ENCODE assay signal across 8 cellular contexts in the genomic region with DNA sequence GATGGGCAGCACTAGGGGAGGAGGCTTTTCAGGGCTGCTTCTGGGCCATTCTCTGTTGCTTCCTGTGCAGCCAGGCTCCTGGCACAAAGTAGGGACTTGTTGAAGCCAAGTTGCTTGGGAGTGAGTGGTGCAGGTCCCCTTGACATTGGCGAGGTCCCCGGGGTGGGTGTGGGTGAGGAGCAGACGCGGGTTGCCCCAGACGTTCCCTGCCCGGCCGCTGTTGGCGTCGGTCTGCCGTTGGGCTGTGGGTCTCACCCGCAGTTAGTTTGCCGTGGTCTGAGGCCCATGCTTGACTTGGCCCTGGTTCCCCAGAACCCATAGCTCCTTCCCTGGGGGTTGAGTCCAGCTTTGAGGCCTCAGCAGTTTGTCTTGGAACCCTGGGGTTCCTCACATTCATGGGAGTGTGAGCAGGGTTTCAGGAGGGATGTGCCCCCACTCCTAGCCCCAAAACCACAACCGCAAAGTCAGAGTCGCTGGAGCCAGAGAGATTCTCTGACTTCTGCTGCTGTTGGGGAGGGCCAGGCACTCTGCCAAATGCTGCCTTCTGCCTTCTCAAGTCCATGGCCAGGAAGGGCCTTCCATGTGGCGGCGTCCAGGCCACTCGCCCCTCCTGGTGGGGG.
DNase-seq lines count a peak whose midpoint lies in the region; ATAC-seq and TF ChIP-seq lines count a peak whose summit lies in the region.

No MANE protein-coding gene starts in this region.

- H3K27ac Mint-ChIP-seq in CD14-positive monocyte: peak overlapping the region; percentile 89 to 98 (median 96)

- H3K4me3 Mint-ChIP-seq in CD14-positive monocyte: peak overlapping the region; percentile 54 to 80

- no peaks in the 10 kb centered on the region for H3K9me3 ChIP-seq in right cardiac atrium (ENCODE audit: control insufficient read depth, low read length)

- H3K4me1 ChIP-seq in right cardiac atrium (ENCODE audit: control insufficient read depth, insufficient read depth, low read length): peaks cover 45% of the 10 kb centered on the region

- H3K27me3 Mint-ChIP-seq in CD14-positive monocyte (ENCODE audit: low read depth in 3 of 3): no peaks in the 10 kb centered on the region

- intact Hi-C loops in CD14-positive monocyte (cut with micrococcal nuclease): loop anchor here in 1 of 2 donors (2.0 kb wide), 2 partner anchors 31 to 79 kb away; no protein-coding TSS in a partner anchor
- intact Hi-C loops in right cardiac atrium (cut with DNase I): no loop called here

- peak; percentile 6 to 7 for ATAC-seq in right cardiac atrium
- peak; percentile 14 for ATAC-seq in stimulated activated naive CD8-positive, alpha-beta T cell treated with anti-CD3 and anti-CD28 coated beads, Interleukin-15, Interleukin-2, amounts not matched to agents 100 U/mL and 50 U/mL, for 24 hours
- no peak for ATAC-seq in GM21529 (IDR thresholded peaks at IDR 0.05; ENCODE audit: unreplicated experiment)
- ATAC-seq in HG02623 (IDR thresholded peaks at IDR 0.05; ENCODE audit: unreplicated experiment): no peak

- H3K4me1 Mint-ChIP-seq in CD14-positive monocyte: peaks cover 90% of the 10 kb centered on the region

- no peak overlapping the region for H3K4me3 ChIP-seq in right cardiac atrium (ENCODE audit: low read length)

- WGBS in adipose tissue, 3 donors: 3 to 72% (median 10%) methylated on average over 17 of the region's 17 CpGs
- 6% methylated on average over 17 of the region's 17 CpGs for WGBS in right cardiac atrium

- H3K27me3 ChIP-seq in right cardiac atrium (ENCODE audit: control insufficient read depth, insufficient read depth): no peaks in the 10 kb centered on the region

- peaks cover 0 to 8% (median 3%) of the 10 kb centered on the region in 7 donors for H3K9me3 Mint-ChIP-seq in CD14-positive monocyte

- peaks cover 18 to 76% of the 10 kb centered on the region in 2 donors for H3K36me3 Mint-ChIP-seq in CD14-positive monocyte

- peak; percentile 69 for DNase-seq in CD14-positive monocyte (ENCODE audit: low spot score)
- peak; percentile 40 to 46 for DNase-seq in NCI-H446 (lab: John Stamatoyannopoulos, UW)
- peak; percentile 90 to 96 (median 93) for DNase-seq in right cardiac atrium
- DNase-seq in stimulated activated naive CD8-positive, alpha-beta T cell treated with anti-CD3 and anti-CD28 coated beads, Interleukin-15, Interleukin-2, amounts not matched to agents 100 U/mL and 50 U/mL, for 24 hours: peak; percentile 60
- DNase-seq in cortex of kidney (lab: John Stamatoyannopoulos, UW): no peak

- TF ChIP-seq CTCF in CD14-positive monocyte (IDR thresholded peaks at IDR 0.05): no peak

- H3K27ac ChIP-seq in adipose tissue (ENCODE audit: low read depth, low read length): peak overlapping the region; percentile 60
- peak overlapping the region; percentile 53 for H3K27ac ChIP-seq in right cardiac atrium (ENCODE audit: low read length)

Comparison
In these comparisons a context has a peak if more than half of its experiments do, and no peak if none do; other contexts are left out.
1. ATAC-seq: peak in right cardiac atrium (2 of 2) and stimulated activated naive CD8-positive, alpha-beta T cell treated with anti-CD3 and anti-CD28 coated beads, Interleukin-15, Interleukin-2, amounts not matched to agents 100 U/mL and 50 U/mL, for 24 hours (single experiment); none in GM21529 (single experiment) and HG02623 (single experiment).